25 cellular contexts compared by ENCODE assay signal in genomic region chr4:104811727-104812126, GRCh38.
DNase-seq lines count a peak whose midpoint lies in the region; ATAC-seq, FAIRE-seq and TF ChIP-seq lines count a peak whose summit lies in the region.
"Had no signal": no experiment of that assay in that cellular context is flagged by ENCODE, and none has a peak within 500 bp of the region (broad histone marks: within the 10 kb centered on the region; RNA-seq: fewer than 3 reads in every experiment).

No MANE protein-coding gene starts in this region.

- ATAC-seq in HepG2 (peak; percentile 59), right lobe of liver (no peak), PC-3 (no peak), foreskin keratinocyte (no peak)
- ATAC-seq in stimulated activated naive CD8-positive, alpha-beta T cell treated with anti-CD3 and anti-CD28 coated beads, Interleukin-15, amount 100 ng/mL, for 72 hours = no peak
- ATAC-seq: HCT116 had no signal

- H3K27me3 ChIP-seq in HepG2 (ENCODE audit: control insufficient read depth in 1 of 2, insufficient read depth in 2 of 2, low read length in 2 of 2) (no peaks in the 10 kb centered on the region), right lobe of liver (no peaks in the 10 kb centered on the region), PC-3 (ENCODE audit: low read length) (no peaks in the 10 kb centered on the region), foreskin keratinocyte (no peaks in the 10 kb centered on the region), ascending aorta (no peaks in the 10 kb centered on the region)

- no peaks in the 10 kb centered on the region for H3K4me1 Mint-ChIP-seq in stimulated activated naive CD8-positive, alpha-beta T cell treated with anti-CD3 and anti-CD28 coated beads, Interleukin-15, amount 100 ng/mL, for 72 hours

- no peak overlapping the region for H3K4me3 Mint-ChIP-seq in stimulated activated naive CD8-positive, alpha-beta T cell treated with anti-CD3 and anti-CD28 coated beads, Interleukin-15, amount 100 ng/mL, for 72 hours

- CTCF ChIA-PET in HepG2 (lab: Yijun Ruan, JAX; ENCODE audit: low intra/inter-chr PET ratio, low total read pairs) (no interaction called here), PC-3 (lab: Charles Lee) (no interaction called here)

- H3K36me3 ChIP-seq in HepG2 (replicated peaks in 1 of 2; ENCODE audit: control insufficient read depth in 1 of 2, insufficient read depth in 2 of 2, low read length in 2 of 2) (no peaks in the 10 kb centered on the region), right lobe of liver (no peaks in the 10 kb centered on the region), PC-3 (ENCODE audit: low read depth, low read length) (no peaks in the 10 kb centered on the region), ascending aorta (no peaks in the 10 kb centered on the region)

- no peak for DNase-seq in HepG2 (ENCODE audit: low spot score)
- DNase-seq in right lobe of liver = no peak
- no peak for DNase-seq in PC-3
- DNase-seq in foreskin keratinocyte = no peak
- DNase-seq in stimulated activated naive CD8-positive, alpha-beta T cell treated with anti-CD3 and anti-CD28 coated beads, Interleukin-15, amount 100 ng/mL, for 72 hours = no peak
- no peak for DNase-seq in UCSD-AML1 (lab: John Stamatoyannopoulos, UW; ENCODE audit: unreplicated experiment)
- DNase-seq in NCI-H1694 (lab: John Stamatoyannopoulos, UW) = no peak
- no peak for DNase-seq in ascending aorta (ENCODE audit: low spot score in 2 of 2)
- DNase-seq: 8988T, DMS53, GDM1, KG1, NCI-H1105, NCI-H146, NCI-H2081 treated with DMSO at 0.1 percent for 48 hours, NCI-H2171 treated with DMSO at 0.1 percent for 48 hours, NCI-H524 treated with DMSO at 0.1 percent for 48 hours, NCI-H82, PC-9, SHP77 treated with DMSO at 0.1 percent for 48 hours, SK-N-SH had no signal

- TF ChIP-seq EP300 in HepG2 (IDR thresholded peaks at IDR 0.05; ENCODE audit: low read depth in 2 of 2, low read length in 2 of 2) = no peak
- TF ChIP-seq EP300 in HepG2 (CRISPR knock-in tag; IDR thresholded peaks at IDR 0.05; ENCODE audit: borderline replicate concordance) = no peak

- H3K79me2 ChIP-seq in HepG2 (ENCODE audit: insufficient read depth, low read length) (no peaks in the 10 kb centered on the region), PC-3 (ENCODE audit: low read length) (no peaks in the 10 kb centered on the region)

- POLR2A ChIA-PET in HepG2 (lab: Yijun Ruan, JAX) (no interaction called here), PC-3 (lab: Charles Lee; ENCODE audit: unreplicated experiment) (no interaction called here)

- no peak for TF ChIP-seq POLR2A in HepG2 (IDR thresholded peaks at IDR 0.05; ENCODE audit: insufficient read depth in 1 of 2, low read depth in 2 of 2, low read length in 2 of 2)
- no peak for TF ChIP-seq POLR2A in right lobe of liver (IDR thresholded peaks at IDR 0.05)

- no peaks in the 10 kb centered on the region for H4K20me1 ChIP-seq in HepG2 (ENCODE audit: insufficient read depth, low read length)
- H4K20me1 ChIP-seq in PC-3 (ENCODE audit: low read length) = no peaks in the 10 kb centered on the region

- no peak overlapping the region for H3K9ac ChIP-seq in HepG2 (ENCODE audit: insufficient read depth, low read depth, low read length)
- no peak overlapping the region for H3K9ac ChIP-seq in PC-3 (ENCODE audit: low read length)
- H3K9ac ChIP-seq: SK-N-SH had no signal

- intact Hi-C loops in HepG2 (cut with micrococcal nuclease; ENCODE audit: unreplicated experiment) = no loop called here
- intact Hi-C loops in right lobe of liver (cut with DNase I) = no loop called here
- intact Hi-C loops in PC-3 (cut with micrococcal nuclease) = no loop called here
- intact Hi-C loops in ascending aorta (cut with DNase I) = no loop called here

- WGBS in HepG2 (ENCODE audit: low lambda C conversion rate) = 1% methylated on average over 3 of the region's 3 CpGs
- WGBS in right lobe of liver (ENCODE audit: insufficient coverage, low coverage, low lambda C conversion rate, missing lambda C conversion rate) = 78% methylated on average over 3 of the region's 3 CpGs

- H3K4me1 ChIP-seq in HepG2 (ENCODE audit: insufficient read depth, low read length) (no peaks in the 10 kb centered on the region), right lobe of liver (no peaks in the 10 kb centered on the region), PC-3 (ENCODE audit: insufficient read depth, low read length) (peaks cover 13% of the 10 kb centered on the region), foreskin keratinocyte (no peaks in the 10 kb centered on the region), ascending aorta (no peaks in the 10 kb centered on the region)

- BruUV-seq in HepG2 (replicated peaks; lab: Mats Ljungman, UMichigan) (no TSS peak), PC-3 (replicated peaks; lab: Mats Ljungman, UMichigan) (no TSS peak)

- no peak for FAIRE-seq in HepG2 (lab: Jason Lieb, UNC)
- FAIRE-seq: D721Med had no signal

- in situ Hi-C loops in HepG2 (cut with HindIII; ENCODE audit: extremely low pct_ligation_motif_present, low pct_unique_long_range_greater_than_20kb) = no loop called here

- H3K27ac ChIP-seq in HepG2 (ENCODE audit: extremely low read length, insufficient read depth, low read length) = no peak overlapping the region
- no peak overlapping the region for H3K27ac ChIP-seq in right lobe of liver
- H3K27ac ChIP-seq in PC-3 (ENCODE audit: low read length) = no peak overlapping the region
- no peak overlapping the region for H3K27ac ChIP-seq in foreskin keratinocyte
- no peak overlapping the region for H3K27ac ChIP-seq in ascending aorta
- H3K27ac ChIP-seq: C4-2B, PC-9, RWPE1 had no signal

- H3K27me3 Mint-ChIP-seq in stimulated activated naive CD8-positive, alpha-beta T cell treated with anti-CD3 and anti-CD28 coated beads, Interleukin-15, amount 100 ng/mL, for 72 hours = no peaks in the 10 kb centered on the region

- no peaks in the 10 kb centered on the region for H3F3A ChIP-seq in PC-3 (ENCODE audit: low read length, unreplicated experiment)

- H3K4me3 ChIP-seq in HepG2 (replicated peaks in 1 of 3; ENCODE audit: insufficient read depth in 1 of 3, low read depth in 2 of 3, low read length in 3 of 3) (no peak overlapping the region), right lobe of liver (no peak overlapping the region), PC-3 (ENCODE audit: low read length) (no peak overlapping the region), ascending aorta (no peak overlapping the region)
- H3K4me3 ChIP-seq: PC-9 had no signal

- H3K4me2 ChIP-seq in HepG2 (ENCODE audit: low read depth, low read length) (no peak overlapping the region), PC-3 (ENCODE audit: low read length) (no peak overlapping the region)
- H3K4me2 ChIP-seq: PC-9, SK-N-SH had no signal

- TF ChIP-seq CTCF in HepG2 (CRISPR knock-in tag; IDR thresholded peaks at IDR 0.05) = no peak
- TF ChIP-seq CTCF in right lobe of liver (IDR thresholded peaks at IDR 0.05) = no peak
- TF ChIP-seq CTCF in PC-3 (conservative IDR thresholded peaks at IDR 0.05; ENCODE audit: low read depth, low read length) = 0 out of 2 replicates have a peak, but pooled peaks have one; percentile 17
- TF ChIP-seq CTCF in foreskin keratinocyte (conservative IDR thresholded peaks at IDR 0.05) = peak; percentile 12
- no peak for TF ChIP-seq CTCF in ascending aorta (IDR thresholded peaks at IDR 0.05)

- no peak overlapping the region for H2AFZ ChIP-seq in HepG2 (ENCODE audit: low read length)
- no peak overlapping the region for H2AFZ ChIP-seq in PC-3 (ENCODE audit: low read length)
- H2AFZ ChIP-seq: PC-9 had no signal

- no peaks in the 10 kb centered on the region for H3K9me2 ChIP-seq in PC-3 (replicated peaks; ENCODE audit: low read length)
- H3K9me2 ChIP-seq: SK-N-SH had no signal

- no peaks in the 10 kb centered on the region for H3K9me3 ChIP-seq in HepG2 (ENCODE audit: low read length)
- no peaks in the 10 kb centered on the region for H3K9me3 ChIP-seq in right lobe of liver
- no peaks in the 10 kb centered on the region for H3K9me3 ChIP-seq in PC-3 (ENCODE audit: low read length)
- no peaks in the 10 kb centered on the region for H3K9me3 ChIP-seq in ascending aorta
- H3K9me3 ChIP-seq: SK-N-SH had no signal

- no peak for TF ChIP-seq RAD21 in HepG2 (CRISPR knock-in tag; IDR thresholded peaks at IDR 0.05)

- no peak overlapping the region for H3K27ac Mint-ChIP-seq in stimulated activated naive CD8-positive, alpha-beta T cell treated with anti-CD3 and anti-CD28 coated beads, Interleukin-15, amount 100 ng/mL, for 72 hours

- H3K9me3 Mint-ChIP-seq in stimulated activated naive CD8-positive, alpha-beta T cell treated with anti-CD3 and anti-CD28 coated beads, Interleukin-15, amount 100 ng/mL, for 72 hours = peaks cover 0 to 10% of the 10 kb centered on the region in 2 donors

TF ChIP-seq in HepG2, 621 proteins besides CTCF, POLR2A, EP300 and RAD21:
- no peak for TF ChIP-seq RBM22 (optimal IDR thresholded peaks at IDR 0.05; ENCODE audit: low read length)
- TF ChIP-seq SMC3 (IDR thresholded peaks at IDR 0.05; ENCODE audit: low read length) = peak; percentile 12; the same call in 1 of the 2 replicates
- peak; percentile 16; the same call in 1 of the 2 replicates for TF ChIP-seq STAG1 (CRISPR knock-in tag; IDR thresholded peaks at IDR 0.05)

Comparison
In these comparisons a context has a peak if more than half of its experiments do, and no peak if none do; other contexts are left out.
1. CTCF ChIP-seq: peak in PC-3 (single experiment) and foreskin keratinocyte (single experiment); none in HepG2 (single experiment), right lobe of liver (0 of 4) and ascending aorta (0 of 3).